1 cellular context compared by ENCODE assay signal in genomic region chr1:54052934-54053744, GRCh38.
TF ChIP-seq lines count a peak whose summit lies in the region.

Gene TCEANC2 (plus strand): TSS chr1:54053608. CDS start chr1:54054423, 815 bp downstream.
Gene TMEM59 (minus strand): TSS chr1:54053204. CDS start chr1:54053188, 16 bp downstream.

TF ChIP-seq in HepG2, 621 proteins besides CTCF, POLR2A, EP300 and RAD21 (continued from another document and continues in another):
- TF ChIP-seq NFAT5 (CRISPR knock-in tag; IDR thresholded peaks at IDR 0.05) (no peak; the same call in 1 of the 2 replicates), ZNF768 (CRISPR knock-in tag; IDR thresholded peaks at IDR 0.05) (peak; percentile 32; the same call in 1 of the 2 replicates), HNRNPH1 (optimal IDR thresholded peaks at IDR 0.05; ENCODE audit: low read depth, low read length) (no peak), E2F1 (CRISPR knock-in tag; IDR thresholded peaks at IDR 0.05) (peak; percentile 95), SMYD3 (CRISPR knock-in tag; IDR thresholded peaks at IDR 0.05) (no peak), GMEB2 (CRISPR knock-in tag; IDR thresholded peaks at IDR 0.05; ENCODE audit: low read depth) (peak; percentile 81), ZNF614 (CRISPR knock-in tag; IDR thresholded peaks at IDR 0.05; ENCODE audit: borderline replicate concordance) (peak; percentile 48; the same call in 1 of the 2 replicates), ATF4 (CRISPR knock-in tag; IDR thresholded peaks at IDR 0.05) (peak in 1 of 2 experiments; percentile 35; a peak in 1 of 4 replicates), ZMYM2 (CRISPR knock-in tag; IDR thresholded peaks at IDR 0.05) (0 out of 2 replicates have a peak, but pooled peaks have one; percentile 10), SPEN (CRISPR knock-in tag; IDR thresholded peaks at IDR 0.05; ENCODE audit: low read depth) (peak; percentile 81), PRPF4 (IDR thresholded peaks at IDR 0.05; ENCODE audit: low read depth, low read length, poor library complexity, severe bottlenecking) (no peak), NCOA2 (CRISPR knock-in tag; IDR thresholded peaks at IDR 0.05) (no peak; the same call in 1 of the 2 replicates), ZMAT3 (CRISPR knock-in tag; conservative IDR thresholded peaks at IDR 0.05) (no peak), ZNF777 (CRISPR knock-in tag; IDR thresholded peaks at IDR 0.05) (no peak), CENPX (CRISPR knock-in tag; IDR thresholded peaks at IDR 0.05) (no peak), SP1 (IDR thresholded peaks at IDR 0.05) (no peak), SP1 (CRISPR knock-in tag; IDR thresholded peaks at IDR 0.05) (no peak; the same call in 1 of the 2 replicates), ZNF333 (CRISPR knock-in tag; IDR thresholded peaks at IDR 0.05; ENCODE audit: borderline replicate concordance) (no peak), PCBP2 (optimal IDR thresholded peaks at IDR 0.05; ENCODE audit: low read depth, low read length, poor library complexity, severe bottlenecking) (no peak), NFKBIZ (CRISPR knock-in tag; IDR thresholded peaks at IDR 0.05) (peak; percentile 52; the same call in 1 of the 2 replicates), JUND (CRISPR knock-in tag; IDR thresholded peaks at IDR 0.05) (no peak), ZNF230 (CRISPR knock-in tag; IDR thresholded peaks at IDR 0.05) (no peak), TRAFD1 (CRISPR knock-in tag; IDR thresholded peaks at IDR 0.05; ENCODE audit: borderline replicate concordance) (no peak), ATRX (CRISPR knock-in tag; IDR thresholded peaks at IDR 0.05; ENCODE audit: borderline replicate concordance) (no peak), POGZ (CRISPR knock-in tag; IDR thresholded peaks at IDR 0.05) (peak; percentile 76), EEA1 (CRISPR knock-in tag; IDR thresholded peaks at IDR 0.05; ENCODE audit: borderline replicate concordance) (no peak; the same call in 1 of the 2 replicates), PAF1 (CRISPR knock-in tag; IDR thresholded peaks at IDR 0.05) (no peak), TFDP2 (CRISPR knock-in tag; IDR thresholded peaks at IDR 0.05) (peak; percentile 93), HES4 (CRISPR knock-in tag; IDR thresholded peaks at IDR 0.05; ENCODE audit: borderline replicate concordance) (peak; percentile 72; the same call in 1 of the 2 replicates), ZGPAT (CRISPR knock-in tag; IDR thresholded peaks at IDR 0.05) (peak; percentile 66), KDM6A (CRISPR knock-in tag; IDR thresholded peaks at IDR 0.05; ENCODE audit: low read depth) (no peak), RFX3 (CRISPR knock-in tag; IDR thresholded peaks at IDR 0.05) (no peak), CBX2 (IDR thresholded peaks at IDR 0.05; ENCODE audit: low read depth, low read length) (no peak), CBX2 (CRISPR knock-in tag; IDR thresholded peaks at IDR 0.05; ENCODE audit: low read depth) (no peak), ZHX2 (IDR thresholded peaks at IDR 0.05; ENCODE audit: low read depth) (peak; percentile 73), ZHX2 (CRISPR knock-in tag; IDR thresholded peaks at IDR 0.05; ENCODE audit: borderline replicate concordance) (no peak), KMT2B (CRISPR knock-in tag; IDR thresholded peaks at IDR 0.05) (peak; percentile 72), ZNF414 (CRISPR knock-in tag; IDR thresholded peaks at IDR 0.05) (no peak), TRIM22 (IDR thresholded peaks at IDR 0.05) (no peak)
